In genomic region chr3:173932624-173933023, GRCh38 we compare ENCODE assay signal across 11 cellular contexts.
DNase-seq lines count a peak whose midpoint lies in the region; ATAC-seq and TF ChIP-seq lines count a peak whose summit lies in the region.
"Had no signal": no experiment of that assay in that cellular context is flagged by ENCODE, and none has a peak within 500 bp of the region (broad histone marks: within the 10 kb centered on the region; RNA-seq: fewer than 3 reads in every experiment).

No MANE protein-coding gene starts in this region.

- H3K9ac ChIP-seq in SK-N-MC (ENCODE audit: insufficient read length), result no peak overlapping the region

- no peaks in the 10 kb centered on the region for H3K4me1 Mint-ChIP-seq in stimulated activated effector memory CD8-positive, alpha-beta T cell treated with anti-CD3 and anti-CD28 coated beads, Interleukin-12 subunit alpha, Interleukin-12 subunit beta, amount 100 ng/mL, for 72 hours
- H3K4me1 Mint-ChIP-seq: activated CD4-positive, alpha-beta memory T cell treated with anti-CD3 and anti-CD28 coated beads, Interleukin-2, amount 10 ng/mL, durations not matched to agents 7 days and 5 days had no signal

- H3K4me3 ChIP-seq in SK-N-MC (no peak overlapping the region), gastrocnemius medialis (no peak overlapping the region)
- H3K4me3 ChIP-seq: heart right ventricle had no signal

- in situ Hi-C loops in gastrocnemius medialis (cut with MboI; ENCODE audit: low sequenced_read_pairs in 4 of 4) (no loop called here), KBM-7 (cut with MboI; ENCODE audit: low pct_unique_long_range_greater_than_20kb, low sequenced_read_pairs) (no loop called here)

- no peak overlapping the region for H3K27ac Mint-ChIP-seq in stimulated activated effector memory CD8-positive, alpha-beta T cell treated with anti-CD3 and anti-CD28 coated beads, Interleukin-12 subunit alpha, Interleukin-12 subunit beta, amount 100 ng/mL, for 72 hours
- H3K27ac Mint-ChIP-seq: activated CD4-positive, alpha-beta memory T cell treated with anti-CD3 and anti-CD28 coated beads, Interleukin-2, amount 10 ng/mL, durations not matched to agents 7 days and 5 days had no signal

- no peak for TF ChIP-seq POLR2A in gastrocnemius medialis (IDR thresholded peaks at IDR 0.05)

- H3K36me3 ChIP-seq in SK-N-MC (ENCODE audit: insufficient read depth, low read length) (no peaks in the 10 kb centered on the region), gastrocnemius medialis (no peaks in the 10 kb centered on the region)
- H3K36me3 ChIP-seq: heart right ventricle had no signal

- no peaks in the 10 kb centered on the region; the same call in 1 of the 2 replicates for H3K9me3 ChIP-seq in SK-N-MC (ENCODE audit: low read depth, low read length)
- no peaks in the 10 kb centered on the region for H3K9me3 ChIP-seq in gastrocnemius medialis
- H3K9me3 ChIP-seq: heart right ventricle had no signal

- no peaks in the 10 kb centered on the region for H3K36me3 Mint-ChIP-seq in stimulated activated effector memory CD8-positive, alpha-beta T cell treated with anti-CD3 and anti-CD28 coated beads, Interleukin-12 subunit alpha, Interleukin-12 subunit beta, amount 100 ng/mL, for 72 hours

- no peaks in the 10 kb centered on the region for H3K27me3 ChIP-seq in gastrocnemius medialis
- H3K27me3 ChIP-seq: heart right ventricle had no signal

- no peak overlapping the region for H3K4me3 Mint-ChIP-seq in stimulated activated effector memory CD8-positive, alpha-beta T cell treated with anti-CD3 and anti-CD28 coated beads, Interleukin-12 subunit alpha, Interleukin-12 subunit beta, amount 100 ng/mL, for 72 hours
- H3K4me3 Mint-ChIP-seq: activated CD4-positive, alpha-beta memory T cell treated with anti-CD3 and anti-CD28 coated beads, Interleukin-2, amount 10 ng/mL, durations not matched to agents 7 days and 5 days had no signal

- DNase-seq in GM04504 (ENCODE audit: low read depth) (peak; percentile 37), SK-N-MC (ENCODE audit: low read depth, low spot score) (peak; percentile 51), kidney glomerular epithelial cell (lab: John Stamatoyannopoulos, UW) (peak; percentile 79), gastrocnemius medialis (no peak), MV-4-11 (lab: John Stamatoyannopoulos, UW) (no peak), KBM-7 (no peak)
- no peak for DNase-seq in stimulated activated effector memory CD8-positive, alpha-beta T cell treated with anti-CD3 and anti-CD28 coated beads, Interleukin-12 subunit alpha, Interleukin-12 subunit beta, amount 100 ng/mL, for 72 hours (ENCODE audit: low spot score in 2 of 2)
- DNase-seq: activated CD4-positive, alpha-beta memory T cell treated with anti-CD3 and anti-CD28 coated beads, Interleukin-2, amount 10 ng/mL, durations not matched to agents 7 days and 5 days; heart right ventricle; small intestine had no signal

- H3K4me1 ChIP-seq in gastrocnemius medialis, result no peaks in the 10 kb centered on the region
- H3K4me1 ChIP-seq: heart right ventricle had no signal

- H3K9me3 Mint-ChIP-seq in stimulated activated effector memory CD8-positive, alpha-beta T cell treated with anti-CD3 and anti-CD28 coated beads, Interleukin-12 subunit alpha, Interleukin-12 subunit beta, amount 100 ng/mL, for 72 hours, result peaks cover 10% of the 10 kb centered on the region

- H3K27ac ChIP-seq in SK-N-MC (peak overlapping the region; percentile 13; the same call in 1 of the 2 replicates), gastrocnemius medialis (no peak overlapping the region)
- H3K27ac ChIP-seq: heart right ventricle had no signal

- no peak for TF ChIP-seq CTCF in gastrocnemius medialis (IDR thresholded peaks at IDR 0.05 in 4 of 5, conservative IDR thresholded peaks at IDR 0.05 in 1 of 5)

- intact Hi-C loops in gastrocnemius medialis (cut with DNase I; ENCODE audit: low total_unique reads), result no loop called here

- ATAC-seq in HG03095 (IDR thresholded peaks at IDR 0.05; ENCODE audit: unreplicated experiment) (peak; percentile 67), gastrocnemius medialis (no peak)
- ATAC-seq in stimulated activated effector memory CD8-positive, alpha-beta T cell treated with anti-CD3 and anti-CD28 coated beads, Interleukin-12 subunit alpha, Interleukin-12 subunit beta, amount 100 ng/mL, for 72 hours, result no peak

Comparison
In these comparisons a context has a peak if more than half of its experiments do, and no peak if none do; other contexts are left out.
1. DNase-seq: peak in GM04504 (single experiment), SK-N-MC (single experiment) and kidney glomerular epithelial cell (single experiment); none in gastrocnemius medialis (0 of 2), stimulated activated effector memory CD8-positive, alpha-beta T cell treated with anti-CD3 and anti-CD28 coated beads, Interleukin-12 subunit alpha, Interleukin-12 subunit beta, amount 100 ng/mL, for 72 hours (0 of 2), MV-4-11 (single experiment) and KBM-7 (single experiment).